24 cellular contexts compared by ENCODE assay signal in genomic region chr6:2416128-2416712, GRCh38.
"Had no signal": no experiment of that assay in that cellular context is flagged by ENCODE, and none has a peak within 500 bp of the region (broad histone marks: within the 10 kb centered on the region; RNA-seq: fewer than 3 reads in every experiment).

No MANE protein-coding gene starts in this region.

- ATAC-seq: Panc1, PC-3, T-cell had no signal

- H3K27ac ChIP-seq: HL-60, RWPE1 had no signal

- H3K4me2 ChIP-seq: SK-N-SH had no signal

- H3K9me3 ChIP-seq: MG63, SK-N-SH had no signal

- H3K9ac ChIP-seq: SK-N-SH had no signal

- H3K9me3 Mint-ChIP-seq: T-cell had no signal

- H3K4me3 Mint-ChIP-seq: T-cell had no signal

- DNase-seq: Karpas-422, KG1, MG63, NCI-H1092, NCI-H1105 treated with DMSO at 0.1 percent for 48 hours, NCI-H1417 treated with DMSO at 0.1 percent for 48 hours, NCI-H146, NCI-H1694 treated with DMSO at 0.1 percent for 48 hours, NCI-H1930, NCI-H2081, NCI-H2107, NCI-H2227 treated with DMSO at 0.1 percent for 48 hours, NCI-H524, NCI-H69, NCI-H774, PC-3, SHP77, SK-N-SH, SW 1271, T-cell had no signal

- FAIRE-seq: HTR-8/SVneo had no signal

- H3K4me3 ChIP-seq: MG63 had no signal

- H3K36me3 ChIP-seq: MG63 had no signal

- H3K27me3 ChIP-seq: MG63 had no signal

- H3K36me3 Mint-ChIP-seq: T-cell had no signal

- H3K27me3 Mint-ChIP-seq: T-cell had no signal

- H3K4me1 Mint-ChIP-seq: T-cell had no signal

- H3K27ac Mint-ChIP-seq: T-cell had no signal
